1 cellular context compared by ENCODE assay signal in the genomic region with DNA sequence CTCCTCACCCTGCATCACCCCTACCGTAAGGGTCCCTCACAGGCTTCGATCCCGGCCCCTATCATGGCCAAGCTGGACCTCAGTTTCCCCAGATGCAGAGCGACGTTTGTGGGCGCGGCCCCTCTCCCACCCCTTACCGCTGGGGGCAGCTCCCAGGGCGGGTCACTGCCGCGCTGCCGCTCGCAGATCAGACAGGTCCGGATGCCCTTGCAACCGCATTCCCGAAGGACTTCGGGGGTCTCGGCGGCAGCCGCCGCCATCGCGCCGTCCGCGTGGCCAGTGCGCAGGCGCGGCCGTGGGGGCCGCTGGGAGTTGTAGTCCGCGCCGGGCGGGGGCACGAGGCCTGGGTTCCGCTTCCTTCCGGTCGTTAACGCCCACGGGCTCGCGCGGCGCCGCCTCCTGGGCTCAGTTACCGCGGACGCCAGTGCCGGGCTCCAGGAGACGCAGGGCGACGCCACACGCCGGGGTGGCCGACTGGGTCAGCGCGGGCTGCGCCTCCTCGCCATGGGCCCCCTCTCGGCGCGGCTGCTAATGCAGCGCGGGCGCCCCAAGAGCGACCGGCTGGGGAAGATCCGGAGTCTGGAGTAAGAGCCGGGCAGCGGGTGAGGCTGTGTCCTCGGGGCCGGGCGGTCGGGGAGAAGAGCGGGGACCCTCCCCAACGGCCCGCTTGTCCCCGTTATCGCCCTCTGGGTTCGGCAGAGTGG.
TF ChIP-seq lines count a peak whose summit lies in the region.

ALKBH4 (minus strand) TSS at position 287 of the 704 bp plus-strand sequence; CDS start at position 260, 27 bp downstream.
LRWD1 (plus strand) TSS at position 408 of the 704 bp plus-strand sequence; CDS start at position 505, 97 bp downstream.

TF ChIP-seq in HepG2, 621 proteins besides CTCF, POLR2A, EP300 and RAD21 (continued from another document and continues in another):
- TF ChIP-seq, protein P1, sequence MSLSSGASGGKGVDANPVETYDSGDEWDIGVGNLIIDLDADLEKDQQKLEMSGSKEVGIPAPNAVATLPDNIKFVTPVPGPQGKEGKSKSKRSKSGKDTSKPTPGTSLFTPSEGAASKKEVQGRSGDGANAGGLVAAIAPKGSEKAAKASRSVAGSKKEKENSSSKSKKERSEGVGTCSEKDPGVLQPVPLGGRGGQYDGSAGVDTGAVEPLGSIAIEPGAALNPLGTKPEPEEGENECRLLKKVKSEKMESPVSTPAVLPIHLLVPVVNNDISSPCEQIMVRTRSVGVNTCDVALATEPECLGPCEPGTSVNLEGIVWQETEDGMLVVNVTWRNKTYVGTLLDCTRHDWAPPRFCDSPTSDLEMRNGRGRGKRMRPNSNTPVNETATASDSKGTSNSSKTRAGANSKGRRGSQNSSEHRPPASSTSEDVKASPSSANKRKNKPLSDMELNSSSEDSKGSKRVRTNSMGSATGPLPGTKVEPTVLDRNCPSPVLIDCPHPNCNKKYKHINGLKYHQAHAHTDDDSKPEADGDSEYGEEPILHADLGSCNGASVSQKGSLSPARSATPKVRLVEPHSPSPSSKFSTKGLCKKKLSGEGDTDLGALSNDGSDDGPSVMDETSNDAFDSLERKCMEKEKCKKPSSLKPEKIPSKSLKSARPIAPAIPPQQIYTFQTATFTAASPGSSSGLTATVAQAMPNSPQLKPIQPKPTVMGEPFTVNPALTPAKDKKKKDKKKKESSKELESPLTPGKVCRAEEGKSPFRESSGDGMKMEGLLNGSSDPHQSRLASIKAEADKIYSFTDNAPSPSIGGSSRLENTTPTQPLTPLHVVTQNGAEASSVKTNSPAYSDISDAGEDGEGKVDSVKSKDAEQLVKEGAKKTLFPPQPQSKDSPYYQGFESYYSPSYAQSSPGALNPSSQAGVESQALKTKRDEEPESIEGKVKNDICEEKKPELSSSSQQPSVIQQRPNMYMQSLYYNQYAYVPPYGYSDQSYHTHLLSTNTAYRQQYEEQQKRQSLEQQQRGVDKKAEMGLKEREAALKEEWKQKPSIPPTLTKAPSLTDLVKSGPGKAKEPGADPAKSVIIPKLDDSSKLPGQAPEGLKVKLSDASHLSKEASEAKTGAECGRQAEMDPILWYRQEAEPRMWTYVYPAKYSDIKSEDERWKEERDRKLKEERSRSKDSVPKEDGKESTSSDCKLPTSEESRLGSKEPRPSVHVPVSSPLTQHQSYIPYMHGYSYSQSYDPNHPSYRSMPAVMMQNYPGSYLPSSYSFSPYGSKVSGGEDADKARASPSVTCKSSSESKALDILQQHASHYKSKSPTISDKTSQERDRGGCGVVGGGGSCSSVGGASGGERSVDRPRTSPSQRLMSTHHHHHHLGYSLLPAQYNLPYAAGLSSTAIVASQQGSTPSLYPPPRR (CRISPR knock-in tag; IDR thresholded peaks at IDR 0.05; ENCODE audit: borderline replicate concordance): no peak
- TF ChIP-seq, protein P2, sequence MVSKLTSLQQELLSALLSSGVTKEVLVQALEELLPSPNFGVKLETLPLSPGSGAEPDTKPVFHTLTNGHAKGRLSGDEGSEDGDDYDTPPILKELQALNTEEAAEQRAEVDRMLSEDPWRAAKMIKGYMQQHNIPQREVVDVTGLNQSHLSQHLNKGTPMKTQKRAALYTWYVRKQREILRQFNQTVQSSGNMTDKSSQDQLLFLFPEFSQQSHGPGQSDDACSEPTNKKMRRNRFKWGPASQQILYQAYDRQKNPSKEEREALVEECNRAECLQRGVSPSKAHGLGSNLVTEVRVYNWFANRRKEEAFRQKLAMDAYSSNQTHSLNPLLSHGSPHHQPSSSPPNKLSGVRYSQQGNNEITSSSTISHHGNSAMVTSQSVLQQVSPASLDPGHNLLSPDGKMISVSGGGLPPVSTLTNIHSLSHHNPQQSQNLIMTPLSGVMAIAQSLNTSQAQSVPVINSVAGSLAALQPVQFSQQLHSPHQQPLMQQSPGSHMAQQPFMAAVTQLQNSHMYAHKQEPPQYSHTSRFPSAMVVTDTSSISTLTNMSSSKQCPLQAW (CRISPR knock-in tag; IDR thresholded peaks at IDR 0.05): peak; percentile 16; the same call in 1 of the 2 replicates
- TF ChIP-seq IRF9 (CRISPR knock-in tag; IDR thresholded peaks at IDR 0.05; ENCODE audit: borderline replicate concordance) (peak; percentile 94; the same call in 1 of the 2 replicates), NR1H2 (CRISPR knock-in tag; IDR thresholded peaks at IDR 0.05; ENCODE audit: borderline replicate concordance, low read depth) (no peak), THAP11 (CRISPR knock-in tag; IDR thresholded peaks at IDR 0.05) (peak; percentile 100), HHEX (CRISPR knock-in tag; IDR thresholded peaks at IDR 0.05) (no peak), ZNF777 (CRISPR knock-in tag; IDR thresholded peaks at IDR 0.05) (peak; percentile 95), ZNF274 (CRISPR knock-in tag; IDR thresholded peaks at IDR 0.05) (0 out of 2 replicates have a peak, but pooled peaks have one; percentile 39), TRIM22 (IDR thresholded peaks at IDR 0.05) (no peak), KLF12 (CRISPR knock-in tag; IDR thresholded peaks at IDR 0.05; ENCODE audit: borderline replicate concordance) (no peak), IRX3 (CRISPR knock-in tag; IDR thresholded peaks at IDR 0.05; ENCODE audit: borderline replicate concordance, low read depth) (peak; percentile 24; the same call in 1 of the 2 replicates), AHDC1 (CRISPR knock-in tag; IDR thresholded peaks at IDR 0.05; ENCODE audit: borderline replicate concordance) (no peak), ZNF564 (CRISPR knock-in tag; IDR thresholded peaks at IDR 0.05) (0 out of 2 replicates have a peak, but pooled peaks have one; percentile 24), DNMT1 (CRISPR knock-in tag; IDR thresholded peaks at IDR 0.05) (peak; percentile 89; the same call in 1 of the 2 replicates), REXO4 (CRISPR knock-in tag; IDR thresholded peaks at IDR 0.05; ENCODE audit: borderline replicate concordance) (no peak), E2F1 (CRISPR knock-in tag; IDR thresholded peaks at IDR 0.05) (peak; percentile 48; the same call in 1 of the 2 replicates), JUN (CRISPR knock-in tag; IDR thresholded peaks at IDR 0.05) (no peak), ZFP41 (CRISPR knock-in tag; IDR thresholded peaks at IDR 0.05; ENCODE audit: borderline replicate concordance) (no peak; the same call in 1 of the 2 replicates), HNF4A (CRISPR knock-in tag; IDR thresholded peaks at IDR 0.05) (no peak), MBNL3 (CRISPR knock-in tag; conservative IDR thresholded peaks at IDR 0.05) (no peak), HMG20B (CRISPR knock-in tag; conservative IDR thresholded peaks at IDR 0.05) (no peak), RFXANK (CRISPR knock-in tag; IDR thresholded peaks at IDR 0.05) (no peak), ZNF124 (CRISPR knock-in tag; IDR thresholded peaks at IDR 0.05) (no peak), ZNF782 (CRISPR knock-in tag; IDR thresholded peaks at IDR 0.05; ENCODE audit: borderline replicate concordance) (no peak; the same call in 1 of the 2 replicates), JUND (CRISPR knock-in tag; IDR thresholded peaks at IDR 0.05) (no peak), ZNF549 (CRISPR knock-in tag; IDR thresholded peaks at IDR 0.05) (no peak), ZBTB1 (CRISPR knock-in tag; IDR thresholded peaks at IDR 0.05; ENCODE audit: borderline replicate concordance) (no peak), NR3C1 (CRISPR knock-in tag; IDR thresholded peaks at IDR 0.05) (no peak), U2AF2 (IDR thresholded peaks at IDR 0.05; ENCODE audit: low read depth, low read length) (no peak), FOXK2 (IDR thresholded peaks at IDR 0.05) (no peak)
- TF ChIP-seq, protein P3, sequence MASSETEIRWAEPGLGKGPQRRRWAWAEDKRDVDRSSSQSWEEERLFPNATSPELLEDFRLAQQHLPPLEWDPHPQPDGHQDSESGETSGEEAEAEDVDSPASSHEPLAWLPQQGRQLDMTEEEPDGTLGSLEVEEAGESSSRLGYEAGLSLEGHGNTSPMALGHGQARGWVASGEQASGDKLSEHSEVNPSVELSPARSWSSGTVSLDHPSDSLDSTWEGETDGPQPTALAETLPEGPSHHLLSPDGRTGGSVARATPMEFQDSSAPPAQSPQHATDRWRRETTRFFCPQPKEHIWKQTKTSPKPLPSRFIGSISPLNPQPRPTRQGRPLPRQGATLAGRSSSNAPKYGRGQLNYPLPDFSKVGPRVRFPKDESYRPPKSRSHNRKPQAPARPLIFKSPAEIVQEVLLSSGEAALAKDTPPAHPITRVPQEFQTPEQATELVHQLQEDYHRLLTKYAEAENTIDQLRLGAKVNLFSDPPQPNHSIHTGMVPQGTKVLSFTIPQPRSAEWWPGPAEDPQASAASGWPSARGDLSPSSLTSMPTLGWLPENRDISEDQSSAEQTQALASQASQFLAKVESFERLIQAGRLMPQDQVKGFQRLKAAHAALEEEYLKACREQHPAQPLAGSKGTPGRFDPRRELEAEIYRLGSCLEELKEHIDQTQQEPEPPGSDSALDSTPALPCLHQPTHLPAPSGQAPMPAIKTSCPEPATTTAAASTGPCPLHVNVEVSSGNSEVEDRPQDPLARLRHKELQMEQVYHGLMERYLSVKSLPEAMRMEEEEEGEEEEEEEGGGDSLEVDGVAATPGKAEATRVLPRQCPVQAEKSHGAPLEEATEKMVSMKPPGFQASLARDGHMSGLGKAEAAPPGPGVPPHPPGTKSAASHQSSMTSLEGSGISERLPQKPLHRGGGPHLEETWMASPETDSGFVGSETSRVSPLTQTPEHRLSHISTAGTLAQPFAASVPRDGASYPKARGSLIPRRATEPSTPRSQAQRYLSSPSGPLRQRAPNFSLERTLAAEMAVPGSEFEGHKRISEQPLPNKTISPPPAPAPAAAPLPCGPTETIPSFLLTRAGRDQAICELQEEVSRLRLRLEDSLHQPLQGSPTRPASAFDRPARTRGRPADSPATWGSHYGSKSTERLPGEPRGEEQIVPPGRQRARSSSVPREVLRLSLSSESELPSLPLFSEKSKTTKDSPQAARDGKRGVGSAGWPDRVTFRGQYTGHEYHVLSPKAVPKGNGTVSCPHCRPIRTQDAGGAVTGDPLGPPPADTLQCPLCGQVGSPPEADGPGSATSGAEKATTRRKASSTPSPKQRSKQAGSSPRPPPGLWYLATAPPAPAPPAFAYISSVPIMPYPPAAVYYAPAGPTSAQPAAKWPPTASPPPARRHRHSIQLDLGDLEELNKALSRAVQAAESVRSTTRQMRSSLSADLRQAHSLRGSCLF (CRISPR knock-in tag; IDR thresholded peaks at IDR 0.05; ENCODE audit: borderline replicate concordance): no peak
